ENCODE assay signal across 8 cellular contexts in the genomic region with DNA sequence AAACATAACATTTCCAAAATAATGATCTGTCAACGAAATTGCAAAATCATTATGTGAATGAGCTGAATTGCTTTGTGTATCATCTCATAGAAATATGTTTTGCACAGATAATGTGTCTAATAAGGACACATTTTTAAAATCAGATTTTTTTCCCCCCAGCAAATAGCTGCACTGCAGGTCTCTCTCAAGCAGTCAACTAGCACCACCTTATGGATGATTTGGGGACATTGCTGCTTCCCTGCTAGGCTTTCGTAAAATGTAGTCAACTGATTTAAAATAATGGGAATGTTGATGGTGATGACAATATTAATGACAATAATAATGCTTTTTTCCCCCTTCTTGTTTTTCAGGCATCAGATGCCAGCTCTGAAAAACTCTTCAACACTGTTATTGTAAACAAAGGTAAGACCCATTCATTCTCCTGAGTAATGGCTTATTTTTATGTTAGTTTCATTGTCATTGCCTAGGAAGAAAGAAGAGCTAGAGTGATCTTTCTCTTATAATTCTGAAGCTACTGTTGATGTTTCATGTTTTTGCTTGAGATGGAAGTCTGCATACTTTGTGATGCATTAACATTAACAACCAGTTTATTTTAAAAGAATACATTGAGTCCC.
DNase-seq lines count a peak whose midpoint lies in the region; ATAC-seq and TF ChIP-seq lines count a peak whose summit lies in the region.

No MANE protein-coding gene starts in this region.

- POLR2A ChIA-PET in HEK293T (lab: Yijun Ruan, JAX) = interaction anchor here (1.2 kb wide), 2 partner anchors 103 to 227 kb away, joined by 3 to 4 read pairs; no protein-coding TSS in a partner anchor

- peaks cover 4 to 6% of the 10 kb centered on the region in 2 experiments for H3K36me3 ChIP-seq in mesenchymal stem cell (ENCODE audit: control insufficient read depth in 1 of 2, insufficient read depth in 2 of 2, low read depth in 1 of 2, low read length in 2 of 2)

- H3K9me3 ChIP-seq in mesenchymal stem cell (ENCODE audit: control insufficient read depth, low read length) = no peaks in the 10 kb centered on the region

- H3K4me3 ChIP-seq in choroid plexus epithelial cell (ENCODE audit: low read depth, low read length) = no peak overlapping the region
- no peak overlapping the region for H3K4me3 ChIP-seq in mesenchymal stem cell (ENCODE audit: insufficient read depth in 1 of 2, low read depth in 1 of 2, low read length in 2 of 2)

- no peak overlapping the region for H3K9ac ChIP-seq in mesenchymal stem cell (ENCODE audit: low read length)

- H3K4me2 ChIP-seq in mesenchymal stem cell (ENCODE audit: low read length, poor library complexity, severe bottlenecking) = no peak overlapping the region

- no peaks in the 10 kb centered on the region for H3K27me3 ChIP-seq in mesenchymal stem cell (ENCODE audit: control insufficient read depth in 1 of 2, insufficient read depth in 1 of 2, low read length in 2 of 2)

- no peak overlapping the region for H3K23ac ChIP-seq in mesenchymal stem cell (ENCODE audit: low read length in 2 of 2)

- DNase-seq in COR-L47 (lab: John Stamatoyannopoulos, UW) (peak; percentile 65), HEK293T (ENCODE audit: extremely low spot score) (peak; percentile 47), NCI-H69 (lab: John Stamatoyannopoulos, UW) (peak; percentile 81), choroid plexus epithelial cell (ENCODE audit: low read depth) (peak; percentile 84), mesenchymal stem cell (peak; percentile 56), GM19240 (ENCODE audit: insufficient read length, low spot score) (no peak), GDM1 (lab: John Stamatoyannopoulos, UW) (no peak)

- H3K14ac ChIP-seq in mesenchymal stem cell (ENCODE audit: low read length in 2 of 2) = no peak overlapping the region

- no peak overlapping the region for H2BK5ac ChIP-seq in mesenchymal stem cell (ENCODE audit: low read depth, low read length, poor library complexity, severe bottlenecking)

- H4K8ac ChIP-seq in mesenchymal stem cell (ENCODE audit: low read length) = no peak overlapping the region

- H2BK120ac ChIP-seq in mesenchymal stem cell (ENCODE audit: low read depth, low read length) = no peak overlapping the region

- WGBS in mesenchymal stem cell = no CpG with 5 or more reads among the region's 2 CpGs

- CTCF ChIA-PET in HEK293T (lab: Yijun Ruan, JAX) = interaction anchor here (0.5 to 1.9 kb wide), 13 partner anchors 8 to 657 kb away, joined by 3 to 13 read pairs (median 4); no protein-coding TSS in a partner anchor

- no peak overlapping the region for H2AFZ ChIP-seq in mesenchymal stem cell (ENCODE audit: low read depth, low read length)

- ATAC-seq in GM19324 (IDR thresholded peaks at IDR 0.05; ENCODE audit: low FRiP score, unreplicated experiment) = no peak

- H3K18ac ChIP-seq in mesenchymal stem cell (ENCODE audit: low read depth in 1 of 2, low read length in 2 of 2) = no peak overlapping the region

- H3K79me1 ChIP-seq in mesenchymal stem cell (replicated peaks; ENCODE audit: low read length, poor library complexity, severe bottlenecking) = peaks cover 22% of the 10 kb centered on the region

- no peak overlapping the region for H2BK12ac ChIP-seq in mesenchymal stem cell (ENCODE audit: low read length in 2 of 2)

- H3K27ac ChIP-seq in mesenchymal stem cell (ENCODE audit: low read length, poor library complexity, severe bottlenecking) = no peak overlapping the region

- H4K91ac ChIP-seq in mesenchymal stem cell (ENCODE audit: low read length) = no peak overlapping the region

- peak; percentile 96 for TF ChIP-seq CTCF in choroid plexus epithelial cell (conservative IDR thresholded peaks at IDR 0.05; ENCODE audit: low read depth, low read length)

- H2AK5ac ChIP-seq in mesenchymal stem cell (ENCODE audit: low read length, severe bottlenecking) = no peak overlapping the region

- no peak overlapping the region for H3K4ac ChIP-seq in mesenchymal stem cell (ENCODE audit: low read depth in 1 of 2, low read length in 2 of 2)

- H3K4me1 ChIP-seq in mesenchymal stem cell (ENCODE audit: control insufficient read depth, insufficient read depth, low read depth, low read length) = peaks cover 11% of the 10 kb centered on the region

- H2BK15ac ChIP-seq in mesenchymal stem cell (ENCODE audit: low read depth, poor library complexity, severe bottlenecking) = no peak overlapping the region

TF ChIP-seq in HEK293T, 16 proteins besides CTCF, POLR2A, EP300 and RAD21:
- TF ChIP-seq ZNF384 (IDR thresholded peaks at IDR 0.05) (peak; percentile 35; the same call in 1 of the 2 replicates), TARDBP (IDR thresholded peaks at IDR 0.05) (no peak), ELF4 (IDR thresholded peaks at IDR 0.05) (no peak)

Comparison
In these comparisons a context has a peak if more than half of its experiments do, and no peak if none do; other contexts are left out.
1. DNase-seq: peak in COR-L47 (single experiment), HEK293T (single experiment), NCI-H69 (single experiment), choroid plexus epithelial cell (single experiment) and mesenchymal stem cell (single experiment); none in GM19240 (single experiment) and GDM1 (single experiment).